Comparison of ENCODE assay signal across 1 cellular context in genomic region chr10:117375360-117376147, GRCh38.
TF ChIP-seq lines count a peak whose summit lies in the region.

Gene PDZD8, minus strand, starts transcription at chr10:117375440. Its CDS starts 213 bp downstream, at chr10:117375227.

TF ChIP-seq in HepG2, 621 proteins besides CTCF, POLR2A, EP300 and RAD21 (continued from another document and continues in another):
- TF ChIP-seq KIAA2018 (CRISPR knock-in tag; IDR thresholded peaks at IDR 0.05; ENCODE audit: borderline replicate concordance) (no peak), NBN (conservative IDR thresholded peaks at IDR 0.05) (no peak), SIN3B (IDR thresholded peaks at IDR 0.05; ENCODE audit: low read length) (no peak), ZNF317 (CRISPR knock-in tag; IDR thresholded peaks at IDR 0.05) (peak; percentile 78; the same call in 1 of the 2 replicates), TAF1 (CRISPR knock-in tag; IDR thresholded peaks at IDR 0.05) (peak; percentile 78), ZNF276 (CRISPR knock-in tag; IDR thresholded peaks at IDR 0.05; ENCODE audit: low read depth) (0 out of 2 replicates have a peak, but pooled peaks have one; percentile 7), SAP130 (CRISPR knock-in tag; IDR thresholded peaks at IDR 0.05; ENCODE audit: low read depth) (peak; percentile 90), ZNF792 (CRISPR knock-in tag; IDR thresholded peaks at IDR 0.05) (peak; percentile 21; the same call in 1 of the 2 replicates), NCOA1 (CRISPR knock-in tag; IDR thresholded peaks at IDR 0.05) (0 out of 2 replicates have a peak, but pooled peaks have one; percentile 49), SMAD3 (CRISPR knock-in tag; IDR thresholded peaks at IDR 0.05) (peak; percentile 14; the same call in 1 of the 2 replicates), RXRA (CRISPR knock-in tag; IDR thresholded peaks at IDR 0.05) (peak; percentile 69), ZNF503 (CRISPR knock-in tag; IDR thresholded peaks at IDR 0.05) (peak; percentile 51; the same call in 1 of the 2 replicates), SMC3 (IDR thresholded peaks at IDR 0.05; ENCODE audit: low read length) (no peak), HHEX (CRISPR knock-in tag; IDR thresholded peaks at IDR 0.05) (no peak), EHMT2 (IDR thresholded peaks at IDR 0.05; ENCODE audit: borderline replicate concordance, low read depth, low read length) (no peak), SOX13 (IDR thresholded peaks at IDR 0.05) (no peak), SOX13 (CRISPR knock-in tag; conservative IDR thresholded peaks at IDR 0.05 in 1 of 2, IDR thresholded peaks at IDR 0.05 in 1 of 2) (no peak; a peak in 1 of 4 replicates), IRF1 (CRISPR knock-in tag; IDR thresholded peaks at IDR 0.05; ENCODE audit: low read depth) (no peak), ZSCAN5A (CRISPR knock-in tag; IDR thresholded peaks at IDR 0.05; ENCODE audit: borderline replicate concordance) (peak; percentile 80; the same call in 1 of the 2 replicates), ZNF281 (CRISPR knock-in tag; IDR thresholded peaks at IDR 0.05; ENCODE audit: borderline replicate concordance) (peak; percentile 75; the same call in 1 of the 2 replicates), GPBP1L1 (CRISPR knock-in tag; IDR thresholded peaks at IDR 0.05) (no peak), ZNF275 (CRISPR knock-in tag; IDR thresholded peaks at IDR 0.05; ENCODE audit: borderline replicate concordance) (peak; percentile 94; the same call in 1 of the 2 replicates), ZBTB37 (CRISPR knock-in tag; IDR thresholded peaks at IDR 0.05) (no peak), GATA4 (IDR thresholded peaks at IDR 0.05; ENCODE audit: borderline replicate concordance, low read depth) (peak; percentile 40; the same call in 1 of the 2 replicates), FOXA3 (CRISPR knock-in tag; IDR thresholded peaks at IDR 0.05) (no peak), ZNF746 (CRISPR knock-in tag; IDR thresholded peaks at IDR 0.05) (no peak), CEBPG (CRISPR knock-in tag; IDR thresholded peaks at IDR 0.05) (no peak), ZNF749 (CRISPR knock-in tag; IDR thresholded peaks at IDR 0.05; ENCODE audit: borderline replicate concordance) (peak; percentile 93), ZKSCAN1 (IDR thresholded peaks at IDR 0.05; ENCODE audit: low read length) (no peak), ZSCAN31 (CRISPR knock-in tag; IDR thresholded peaks at IDR 0.05; ENCODE audit: low read depth) (peak; percentile 61; the same call in 1 of the 2 replicates), PATZ1 (CRISPR knock-in tag; IDR thresholded peaks at IDR 0.05) (no peak), ZZZ3 (CRISPR knock-in tag; IDR thresholded peaks at IDR 0.05; ENCODE audit: borderline replicate concordance) (no peak), NFIC (IDR thresholded peaks at IDR 0.05; ENCODE audit: low read length) (no peak)
